In the genomic region with DNA sequence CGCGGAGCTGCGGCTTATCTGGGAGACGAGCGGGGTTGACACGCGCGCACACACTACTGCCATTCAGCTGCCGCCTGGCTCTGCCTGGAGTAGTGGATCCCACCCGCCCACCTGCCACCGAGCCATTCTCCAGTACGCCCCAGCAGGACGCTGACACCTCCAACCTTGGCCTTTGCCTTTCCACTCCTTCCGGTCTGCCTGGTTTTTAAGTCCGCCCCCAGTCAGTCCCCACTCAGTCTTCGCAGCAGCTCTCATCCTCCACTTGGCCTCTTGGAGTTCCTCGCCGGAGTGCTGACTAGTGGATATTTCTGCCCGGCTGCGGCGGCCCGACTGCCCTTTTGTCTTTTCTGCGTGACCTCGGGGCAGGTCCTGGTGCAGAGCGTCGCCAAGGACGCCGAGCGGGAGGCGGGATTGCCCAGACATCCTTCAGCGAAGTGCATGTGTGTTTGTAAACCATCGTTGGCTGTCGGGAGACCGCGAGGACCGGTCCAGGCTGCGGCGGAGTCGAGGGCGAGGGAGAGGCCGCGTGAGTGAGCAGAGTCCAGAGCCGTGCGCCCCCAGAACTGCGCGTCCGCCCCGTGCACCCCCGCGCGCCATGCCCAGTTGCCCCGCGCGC, we compare ENCODE assay signal across 8 cellular contexts. TPM values are rescaled to one million over a fixed set of nuclear protein-coding genes. Genes with fewer than 3 reads are reported as not detected.
A peak's percentile ranks its signal among the peaks of the same experiment; 100 is the strongest.
DNase-seq lines count a peak whose midpoint lies in the region; ATAC-seq and TF ChIP-seq lines count a peak whose summit lies in the region.

No MANE protein-coding gene starts in this region.

- H3K4me1 Mint-ChIP-seq in activated CD8-positive, alpha-beta memory T cell treated with anti-CD3 and anti-CD28 coated beads, Interleukin-2, amount 10 ng/mL, durations not matched to agents 7 days and 5 days: peaks cover 6% of the 10 kb centered on the region
- peaks cover 28% of the 10 kb centered on the region for H3K4me1 Mint-ChIP-seq in progenitor cell of endocrine pancreas (ENCODE audit: low read depth)

- TF ChIP-seq EP300 in SK-N-SH (IDR thresholded peaks at IDR 0.05; ENCODE audit: borderline replicate concordance in 1 of 2, low read depth in 1 of 2, low read length in 1 of 2): no peak

- WGBS in SK-N-SH (ENCODE audit: low lambda C conversion rate): 7% methylated on average over 28 of the region's 54 CpGs

- peaks cover 59% of the 10 kb centered on the region for H3K79me2 ChIP-seq in SK-N-SH (ENCODE audit: insufficient read depth)

- no peak overlapping the region for H3K4me3 Mint-ChIP-seq in activated CD8-positive, alpha-beta memory T cell treated with anti-CD3 and anti-CD28 coated beads, Interleukin-2, amount 10 ng/mL, durations not matched to agents 7 days and 5 days
- peak overlapping the region; percentile 89 for H3K4me3 Mint-ChIP-seq in progenitor cell of endocrine pancreas (ENCODE audit: low read depth)

- CTCF ChIA-PET in activated CD8-positive, alpha-beta memory T cell treated with anti-CD3 and anti-CD28 coated beads, Interleukin-2, amount 10 ng/mL, durations not matched to agents 7 days and 5 days (lab: Charles Lee): no interaction called here
- CTCF ChIA-PET in SK-N-SH (lab: Yijun Ruan, JAX): interaction anchor here (0.6 to 1.1 kb wide), 5 partner anchors 19 to 817 kb away, joined by 3 read pairs; no protein-coding TSS in a partner anchor

- TF ChIP-seq CTCF in SK-N-SH (IDR thresholded peaks at IDR 0.05) (no peak), progenitor cell of endocrine pancreas (IDR thresholded peaks at IDR 0.05; ENCODE audit: unreplicated experiment) (no peak)

- peak overlapping the region; percentile 46 for H3K27ac Mint-ChIP-seq in activated CD8-positive, alpha-beta memory T cell treated with anti-CD3 and anti-CD28 coated beads, Interleukin-2, amount 10 ng/mL, durations not matched to agents 7 days and 5 days
- H3K27ac Mint-ChIP-seq in progenitor cell of endocrine pancreas: peak overlapping the region; percentile 87

- peak overlapping the region; percentile 48; the same call in 1 of the 2 replicates for H2AFZ ChIP-seq in SK-N-SH (ENCODE audit: low read depth)

- H3K9me3 ChIP-seq in SK-N-SH: no peaks in the 10 kb centered on the region

- peaks cover 6 to 11% of the 10 kb centered on the region in 2 experiments for H3K36me3 ChIP-seq in SK-N-SH (replicated peaks in 1 of 2; ENCODE audit: control insufficient read depth in 1 of 2, insufficient read depth in 2 of 2, low read length in 1 of 2)

- no peak for DNase-seq in activated CD8-positive, alpha-beta memory T cell treated with anti-CD3 and anti-CD28 coated beads, Interleukin-2, amount 10 ng/mL, durations not matched to agents 7 days and 5 days
- DNase-seq in activated CD8-positive, alpha-beta memory T cell treated with anti-CD3 and anti-CD28 coated beads for 24 hours: no peak
- peak; percentile 55 for DNase-seq in SK-N-SH
- DNase-seq in glomerular visceral epithelial cell (ENCODE audit: extremely low spot score): peak; percentile 31
- DNase-seq in progenitor cell of endocrine pancreas (ENCODE audit: low spot score, unreplicated experiment): peak; percentile 18
- DNase-seq in NCI-H2196 treated with DMSO at 0.1 percent for 48 hours (lab: John Stamatoyannopoulos, UW; ENCODE audit: unreplicated experiment): no peak
- no peak for DNase-seq in OCI-M1 (lab: John Stamatoyannopoulos, UW)

- H3K9me2 ChIP-seq in SK-N-SH: no peaks in the 10 kb centered on the region

- peak overlapping the region; percentile 78 to 96 for H3K4me3 ChIP-seq in SK-N-SH (ENCODE audit: low read depth in 2 of 2, low read length in 1 of 2)

- peaks cover 18 to 26% of the 10 kb centered on the region in 2 experiments for H3K4me1 ChIP-seq in SK-N-SH (ENCODE audit: control insufficient read depth in 1 of 2, insufficient read depth in 2 of 2, low read depth in 1 of 2, low read length in 1 of 2)

- TF ChIP-seq RAD21 in SK-N-SH (IDR thresholded peaks at IDR 0.05; ENCODE audit: low read length): no peak

- H4K20me1 ChIP-seq in SK-N-SH (ENCODE audit: insufficient read depth): peaks cover 57% of the 10 kb centered on the region

- ATAC-seq in activated CD8-positive, alpha-beta memory T cell treated with anti-CD3 and anti-CD28 coated beads, Interleukin-2, amount 10 ng/mL, durations not matched to agents 7 days and 5 days: no peak
- no peak for ATAC-seq in GM21737 (IDR thresholded peaks at IDR 0.05; ENCODE audit: unreplicated experiment)

- H3K36me3 Mint-ChIP-seq in activated CD8-positive, alpha-beta memory T cell treated with anti-CD3 and anti-CD28 coated beads, Interleukin-2, amount 10 ng/mL, durations not matched to agents 7 days and 5 days: peaks cover 4% of the 10 kb centered on the region
- H3K36me3 Mint-ChIP-seq in progenitor cell of endocrine pancreas (ENCODE audit: insufficient read depth): no peaks in the 10 kb centered on the region

- H3K9me3 Mint-ChIP-seq in activated CD8-positive, alpha-beta memory T cell treated with anti-CD3 and anti-CD28 coated beads, Interleukin-2, amount 10 ng/mL, durations not matched to agents 7 days and 5 days (ENCODE audit: low read depth): no peaks in the 10 kb centered on the region
- H3K9me3 Mint-ChIP-seq in progenitor cell of endocrine pancreas (ENCODE audit: low read depth): no peaks in the 10 kb centered on the region

- peak overlapping the region; percentile 39 to 74 for H3K27ac ChIP-seq in SK-N-SH (ENCODE audit: low read depth in 2 of 2, low read length in 1 of 2)

- POLR2A ChIA-PET in SK-N-SH (lab: Yijun Ruan, JAX): no interaction called here

- H3F3A ChIP-seq in SK-N-SH (replicated peaks; ENCODE audit: insufficient read depth): peaks cover 37% of the 10 kb centered on the region

- H3K27me3 ChIP-seq in SK-N-SH (ENCODE audit: insufficient read depth): no peaks in the 10 kb centered on the region

- H3K27me3 Mint-ChIP-seq in activated CD8-positive, alpha-beta memory T cell treated with anti-CD3 and anti-CD28 coated beads, Interleukin-2, amount 10 ng/mL, durations not matched to agents 7 days and 5 days: peaks cover 52% of the 10 kb centered on the region
- H3K27me3 Mint-ChIP-seq in progenitor cell of endocrine pancreas: peaks cover 65% of the 10 kb centered on the region

- peak overlapping the region; percentile 98 for H3K4me2 ChIP-seq in SK-N-SH

- H3K9ac ChIP-seq in SK-N-SH: peak overlapping the region; percentile 74

TF ChIP-seq in SK-N-SH, 30 proteins besides CTCF, POLR2A, EP300 and RAD21:
- TF ChIP-seq, protein P1, sequence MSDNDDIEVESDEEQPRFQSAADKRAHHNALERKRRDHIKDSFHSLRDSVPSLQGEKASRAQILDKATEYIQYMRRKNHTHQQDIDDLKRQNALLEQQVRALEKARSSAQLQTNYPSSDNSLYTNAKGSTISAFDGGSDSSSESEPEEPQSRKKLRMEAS (IDR thresholded peaks at IDR 0.05; ENCODE audit: low read depth): peak; percentile 21; the same call in 1 of the 2 replicates
- TF ChIP-seq TAF1 (IDR thresholded peaks at IDR 0.05; ENCODE audit: borderline replicate concordance, low read depth, low read length) (peak; percentile 49; the same call in 1 of the 2 replicates), FOXJ3 (CRISPR knock-in tag; IDR thresholded peaks at IDR 0.05) (no peak)
TF ChIP-seq in SK-N-SH: peak in this region for 2.

RNA-seq across cellular contexts. Expression of a gene that starts 1.1 kb away (rescaled TPM):
- total RNA-seq in activated CD8-positive, alpha-beta memory T cell treated with anti-CD3 and anti-CD28 coated beads, Interleukin-2, amount 10 ng/mL, durations not matched to agents 7 days and 5 days: not detected
- 53.6 and 68.7 TPM in 2 replicates for polyA plus RNA-seq in SK-N-SH (2012; rRNA removed)
- 69.5 and 76.0 TPM in 2 replicates for polyA plus RNA-seq in SK-N-SH (2012; cell fraction: cytosol; rRNA removed)
- polyA plus RNA-seq in SK-N-SH (2012; cell fraction: nucleus; rRNA removed): 69.7 and 99.6 TPM in 2 replicates
- total RNA-seq in progenitor cell of endocrine pancreas: 11.6 and 13.1 TPM in 2 replicates

Comparison
In these comparisons a context has a peak if more than half of its experiments do, and no peak if none do; other contexts are left out.
1. DNase-seq: peak in SK-N-SH (single experiment), glomerular visceral epithelial cell (single experiment) and progenitor cell of endocrine pancreas (single experiment); none in activated CD8-positive, alpha-beta memory T cell treated with anti-CD3 and anti-CD28 coated beads, Interleukin-2, amount 10 ng/mL, durations not matched to agents 7 days and 5 days (single experiment), activated CD8-positive, alpha-beta memory T cell treated with anti-CD3 and anti-CD28 coated beads for 24 hours (single experiment), NCI-H2196 treated with DMSO at 0.1 percent for 48 hours (single experiment) and OCI-M1 (single experiment).
2. RNA of a gene that starts 1.1 kb away (total RNA-seq): 11.6 to 13.1 TPM in progenitor cell of endocrine pancreas; not detected in activated CD8-positive, alpha-beta memory T cell treated with anti-CD3 and anti-CD28 coated beads, Interleukin-2, amount 10 ng/mL, durations not matched to agents 7 days and 5 days; every median in the first group is over 10 times any median in the second.